32 cellular contexts compared by ENCODE assay signal in the genomic region with DNA sequence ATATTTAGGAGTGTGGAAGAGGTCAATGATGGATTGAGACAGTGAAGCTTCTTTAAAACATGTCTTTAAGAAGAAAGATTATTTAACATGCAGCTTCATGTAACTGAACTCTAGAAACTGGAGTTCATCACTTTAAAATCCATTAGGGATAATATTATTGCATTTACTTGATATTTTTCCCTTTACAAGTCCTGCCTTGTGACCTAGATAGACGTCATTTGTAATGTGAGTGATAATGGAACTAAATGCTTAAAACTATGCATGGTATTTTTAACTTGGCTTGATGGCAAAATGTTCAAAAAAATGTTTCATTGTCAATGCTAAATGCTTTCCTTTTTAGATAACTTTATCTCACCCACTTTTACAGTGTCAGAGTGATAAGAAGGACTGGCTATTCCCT.
"Had no signal": no experiment of that assay in that cellular context is flagged by ENCODE, and none has a peak within 500 bp of the region (broad histone marks: within the 10 kb centered on the region; RNA-seq: fewer than 3 reads in every experiment).

No MANE protein-coding gene starts in this region.

- ATAC-seq: effector memory CD8-positive, alpha-beta T cell; heart left ventricle; naive thymus-derived CD8-positive, alpha-beta T cell; psoas muscle; stimulated activated memory B cell treated with anti-CD40 and anti-IgM and Interleukin-4, amounts not matched to agents 10 μg/mL and 1 μg/mL and 100 μg/mL, for 72 hours; upper lobe of right lung; WTC11 had no signal

- DNase-seq: activated CD4-positive, alpha-beta memory T cell treated with anti-CD3 and anti-CD28 coated beads, Interleukin-2, amount 10 ng/mL, durations not matched to agents 7 days and 5 days; activated CD4-positive, alpha-beta T cell treated with anti-CD3 and anti-CD28 coated beads for 1 hour; activated CD4-positive, alpha-beta T cell treated with anti-CD3 and anti-CD28 coated beads, Interleukin-2, amount 10 ng/mL, durations not matched to agents 7 days and 5 days; activated CD8-positive, alpha-beta memory T cell treated with anti-CD3 and anti-CD28 coated beads, Interleukin-2, amount 50 U/mL, for 48 hours; activated gamma-delta T cell; activated naive CD4-positive, alpha-beta T cell treated with anti-CD3 and anti-CD28 coated beads, Interleukin-2, amount 50 U/mL, for 16 hours; activated T-cell treated with anti-CD3 and anti-CD28 coated beads, Interleukin-2, amount 50 U/mL, for 24 hours; amygdala; cerebellar nuclear complex; dorsolateral prefrontal cortex; effector memory CD8-positive, alpha-beta T cell; heart left ventricle; hypothalamus; immature natural killer cell; naive thymus-derived CD8-positive, alpha-beta T cell; nucleus accumbens; pancreas; psoas muscle; stimulated activated CD4-positive, alpha-beta T cell treated with anti-CD3 and anti-CD28 coated beads, Interleukin-1b, Interleukin-23, amount 100 ng/mL, for 48 hours; stimulated activated CD4-positive, alpha-beta T cell treated with anti-CD3 and anti-CD28 coated beads, Interleukin-4, amount 100 ng/mL, for 4 hours; stimulated activated CD8-positive, alpha-beta memory T cell treated with anti-CD3 and anti-CD28 coated beads, Interleukin-4, amount 100 ng/mL, for 48 hours; stomach; T-helper 2 cell; tibial artery; upper lobe of right lung had no signal

- H3K4me3 ChIP-seq: cardiac muscle cell, coronary artery, dorsolateral prefrontal cortex, heart left ventricle, pancreas, psoas muscle, right atrium auricular region, smooth muscle cell, stomach, suprapubic skin, tibial artery, upper lobe of right lung had no signal

- H3K9me3 ChIP-seq: pancreas, psoas muscle, suprapubic skin, tibial artery had no signal

- H3K27ac ChIP-seq: cardiac muscle cell, coronary artery, dorsolateral prefrontal cortex, heart left ventricle, pancreas, psoas muscle, right atrium auricular region, stomach, suprapubic skin, tibial artery, upper lobe of right lung had no signal

- H3K27me3 ChIP-seq: cardiac muscle cell, dorsolateral prefrontal cortex, heart left ventricle, pancreas, right atrium auricular region, stomach, suprapubic skin, tibial artery, upper lobe of right lung had no signal

- H3K36me3 ChIP-seq: cardiac muscle cell, heart left ventricle, pancreas, right atrium auricular region, stomach, suprapubic skin, tibial artery, upper lobe of right lung had no signal

- H3K4me1 ChIP-seq: heart left ventricle, pancreas, psoas muscle, right atrium auricular region, stomach, upper lobe of right lung had no signal

- H3K4me2 ChIP-seq: smooth muscle cell had no signal
